ENCODE assay signal across 1 cellular context in genomic region chr14:73027984-73028383, GRCh38.
TF ChIP-seq lines count a peak whose summit lies in the region.

No MANE protein-coding gene starts in this region.

TF ChIP-seq in WTC11, 78 proteins besides CTCF, POLR2A, EP300 and RAD21 (continued from another document):
- TF ChIP-seq ZNF281 (CRISPR knock-in tag; IDR thresholded peaks at IDR 0.05) (no peak), NFE2L1 (CRISPR knock-in tag; IDR thresholded peaks at IDR 0.05) (no peak), GTF2I (CRISPR knock-in tag; conservative IDR thresholded peaks at IDR 0.05) (no peak), MAX (CRISPR knock-in tag; IDR thresholded peaks at IDR 0.05) (no peak), ZNF219 (CRISPR knock-in tag; IDR thresholded peaks at IDR 0.05; ENCODE audit: borderline replicate concordance) (no peak), ZNF396 (CRISPR knock-in tag; IDR thresholded peaks at IDR 0.05; ENCODE audit: borderline replicate concordance) (no peak), E2F5 (CRISPR knock-in tag; IDR thresholded peaks at IDR 0.05) (no peak), ZMAT4 (CRISPR knock-in tag; IDR thresholded peaks at IDR 0.05) (no peak), HMGA2 (CRISPR knock-in tag; IDR thresholded peaks at IDR 0.05) (no peak), FOXP1 (CRISPR knock-in tag; IDR thresholded peaks at IDR 0.05; ENCODE audit: borderline replicate concordance) (no peak), AFF4 (CRISPR knock-in tag; IDR thresholded peaks at IDR 0.05; ENCODE audit: borderline replicate concordance) (no peak)
